Comparison of ENCODE assay signal across 8 cellular contexts in genomic region chr20:24991897-24992419, GRCh38. TPM values are rescaled to one million over a fixed set of nuclear protein-coding genes. Genes with fewer than 3 reads are reported as not detected.
DNase-seq lines count a peak whose midpoint lies in the region; ATAC-seq and TF ChIP-seq lines count a peak whose summit lies in the region.

No MANE protein-coding gene starts in this region.

- POLR2A ChIA-PET in CD8-positive, alpha-beta T cell (lab: Charles Lee): interaction anchor here (0.7 to 4.4 kb wide), 7 partner anchors 31 to 256 kb away, joined by 3 to 47 read pairs (median 3); partner anchors contain the start of genes ACSS1, ENTPD6 and PYGB

- H3K79me2 ChIP-seq in neural cell (replicated peaks; ENCODE audit: insufficient read depth, low read length): peaks cover 40% of the 10 kb centered on the region

- H3K4me1 Mint-ChIP-seq in CD8-positive, alpha-beta T cell (ENCODE audit: low read depth): peaks cover 72% of the 10 kb centered on the region
- H3K4me1 Mint-ChIP-seq in T-helper 2 cell treated with Interferon-gamma antibody and Interleukin-4, amounts not matched to agents 5 μg/mL and 100 μg/mL, for 36 hours (ENCODE audit: low read depth): peaks cover 40% of the 10 kb centered on the region

- peaks cover 27% of the 10 kb centered on the region for H3K36me3 Mint-ChIP-seq in CD8-positive, alpha-beta T cell
- peaks cover 12% of the 10 kb centered on the region for H3K36me3 Mint-ChIP-seq in T-helper 2 cell treated with Interferon-gamma antibody and Interleukin-4, amounts not matched to agents 5 μg/mL and 100 μg/mL, for 36 hours (ENCODE audit: low read depth)

- intact Hi-C loops in CD8-positive, alpha-beta T cell (cut with DNase I, micrococcal nuclease): loop anchor here (1.0 to 5.0 kb wide), 13 partner anchors 41 to 1640 kb away; partner anchors contain the start of genes ENTPD6 (in 2 of the 2), ABHD12 (in 1 of the 2), ACSS1 (in 1 of the 2) and CST7 (in 1 of the 2)
- intact Hi-C loops in esophagus muscularis mucosa (cut with DNase I): loop anchor here (5.0 to 10.0 kb wide), 4 partner anchors 205 to 400 kb away; partner anchors contain the start of genes ABHD12, ENTPD6 and PYGB

- no peaks in the 10 kb centered on the region for H3K9me3 ChIP-seq in CD8-positive, alpha-beta T cell (ENCODE audit: low read length)
- no peaks in the 10 kb centered on the region for H3K9me3 ChIP-seq in esophagus muscularis mucosa
- H3K9me3 ChIP-seq in neural cell (ENCODE audit: low read length): no peaks in the 10 kb centered on the region

- H3K9ac ChIP-seq in neural cell (ENCODE audit: low read length): peak overlapping the region; percentile 93

- CTCF ChIA-PET in CD8-positive, alpha-beta T cell (lab: Charles Lee): interaction anchor here (9.4 kb wide), 1 partner anchor 68 kb away, joined by 274 read pairs; the partner anchor contains the start of gene ACSS1

- peak; percentile 0 for TF ChIP-seq RAD21 in neural cell (conservative IDR thresholded peaks at IDR 0.05)

- no peaks in the 10 kb centered on the region for H3K9me2 ChIP-seq in neural cell (ENCODE audit: insufficient read depth, low read length)

- no peak for TF ChIP-seq POLR2A in esophagus muscularis mucosa (IDR thresholded peaks at IDR 0.05; ENCODE audit: low read depth)

- peaks cover 47% of the 10 kb centered on the region for H3K4me1 ChIP-seq in CD8-positive, alpha-beta T cell (ENCODE audit: insufficient read depth, low read length)
- peaks cover 44 to 73% (median 54%) of the 10 kb centered on the region in 4 donors for H3K4me1 ChIP-seq in esophagus muscularis mucosa

- peak overlapping the region; percentile 42 for H3K4me2 ChIP-seq in neural cell (ENCODE audit: low read length)

- no peaks in the 10 kb centered on the region for H3F3A ChIP-seq in neural cell (ENCODE audit: insufficient read depth, low read length, poor library complexity, severe bottlenecking)

- H3K27me3 Mint-ChIP-seq in CD8-positive, alpha-beta T cell (ENCODE audit: low read depth): no peaks in the 10 kb centered on the region
- peaks cover under 1% of the 10 kb centered on the region for H3K27me3 Mint-ChIP-seq in T-helper 2 cell treated with Interferon-gamma antibody and Interleukin-4, amounts not matched to agents 5 μg/mL and 100 μg/mL, for 36 hours (ENCODE audit: low read depth)

- H4K20me1 ChIP-seq in neural cell (ENCODE audit: insufficient read depth): no peaks in the 10 kb centered on the region

- peak overlapping the region; percentile 71 for H2AFZ ChIP-seq in neural cell (ENCODE audit: low read depth, low read length)

- no peaks in the 10 kb centered on the region for H3K36me3 ChIP-seq in CD8-positive, alpha-beta T cell (ENCODE audit: insufficient read depth, low read length)
- H3K36me3 ChIP-seq in esophagus muscularis mucosa: no peaks in the 10 kb centered on the region
- no peaks in the 10 kb centered on the region for H3K36me3 ChIP-seq in neural cell (ENCODE audit: insufficient read depth, low read length)

- ATAC-seq in CD8-positive, alpha-beta T cell: peak; percentile 8
- peak; percentile 16 for ATAC-seq in HG03280 (IDR thresholded peaks at IDR 0.05; ENCODE audit: unreplicated experiment)

- peak overlapping the region; percentile 91 for H3K4me3 ChIP-seq in CD8-positive, alpha-beta T cell (ENCODE audit: low read depth, low read length)
- H3K4me3 ChIP-seq in esophagus muscularis mucosa: peak overlapping the region; percentile 68 to 93 (median 82)
- peak overlapping the region; percentile 97 for H3K4me3 ChIP-seq in neural cell (ENCODE audit: low read length)

- TF ChIP-seq EP300 in esophagus muscularis mucosa (IDR thresholded peaks at IDR 0.05) (no peak), neural cell (conservative IDR thresholded peaks at IDR 0.05; ENCODE audit: poor library complexity, severe bottlenecking) (no peak)

- peak overlapping the region; percentile 94 for H3K27ac ChIP-seq in CD8-positive, alpha-beta T cell (ENCODE audit: low read depth, low read length)
- peak overlapping the region; percentile 88 to 95 (median 93) for H3K27ac ChIP-seq in esophagus muscularis mucosa (replicated peaks in 1 of 4)
- H3K27ac ChIP-seq in neural cell (ENCODE audit: low read length): peak overlapping the region; percentile 83

- H3K27ac Mint-ChIP-seq in CD8-positive, alpha-beta T cell: peak overlapping the region; percentile 97
- H3K27ac Mint-ChIP-seq in T-helper 2 cell treated with Interferon-gamma antibody and Interleukin-4, amounts not matched to agents 5 μg/mL and 100 μg/mL, for 36 hours: peak overlapping the region; percentile 89

- TF ChIP-seq CTCF in CD8-positive, alpha-beta T cell (IDR thresholded peaks at IDR 0.05): no peak
- TF ChIP-seq CTCF in esophagus muscularis mucosa (IDR thresholded peaks at IDR 0.05): no peak
- no peak for TF ChIP-seq CTCF in neural cell (IDR thresholded peaks at IDR 0.05; ENCODE audit: poor library complexity, severe bottlenecking)

- no peaks in the 10 kb centered on the region for H3K9me3 Mint-ChIP-seq in CD8-positive, alpha-beta T cell
- no peaks in the 10 kb centered on the region for H3K9me3 Mint-ChIP-seq in T-helper 2 cell treated with Interferon-gamma antibody and Interleukin-4, amounts not matched to agents 5 μg/mL and 100 μg/mL, for 36 hours

- no peaks in the 10 kb centered on the region for H3K27me3 ChIP-seq in CD8-positive, alpha-beta T cell (ENCODE audit: insufficient read depth, low read length)
- no peaks in the 10 kb centered on the region for H3K27me3 ChIP-seq in esophagus muscularis mucosa
- H3K27me3 ChIP-seq in neural cell (ENCODE audit: insufficient read depth, low read depth, low read length): no peaks in the 10 kb centered on the region

- under 1% methylated on average over 31 of the region's 32 CpGs for WGBS in esophagus muscularis mucosa

- H3K4me3 Mint-ChIP-seq in CD8-positive, alpha-beta T cell: peak overlapping the region; percentile 95
- peak overlapping the region; percentile 93 for H3K4me3 Mint-ChIP-seq in T-helper 2 cell treated with Interferon-gamma antibody and Interleukin-4, amounts not matched to agents 5 μg/mL and 100 μg/mL, for 36 hours

- DNase-seq in CD8-positive, alpha-beta T cell: peak in 2 of 7 experiments; percentile 8 to 21
- DNase-seq in GM19238 (ENCODE audit: insufficient read length, low spot score) (peak; percentile 9), esophagus muscularis mucosa (ENCODE audit: extremely low spot score) (no peak), ecto neural progenitor cell (ENCODE audit: low spot score) (no peak), activated gamma-delta T cell treated with Interleukin-2 at 50 U/mL for 16 hours (no peak)
- no peak for DNase-seq in T-helper 2 cell treated with Interferon-gamma antibody and Interleukin-4, amounts not matched to agents 5 μg/mL and 100 μg/mL, for 36 hours (ENCODE audit: low spot score)

TF ChIP-seq in neural cell, 6 proteins besides CTCF, POLR2A, EP300 and RAD21:
- no peak for TF ChIP-seq TAF1 (IDR thresholded peaks at IDR 0.05; ENCODE audit: low read depth)
- no peak for TF ChIP-seq SMC3 (conservative IDR thresholded peaks at IDR 0.05; ENCODE audit: poor library complexity)
- TF ChIP-seq POLR2AphosphoS5 (IDR thresholded peaks at IDR 0.05): no peak
- TF ChIP-seq REST (IDR thresholded peaks at IDR 0.05; ENCODE audit: borderline replicate concordance): no peak
- no peak for TF ChIP-seq EZH2 (IDR thresholded peaks at IDR 0.05; ENCODE audit: borderline replicate concordance, insufficient read depth, low read length, poor library complexity, severe bottlenecking)
- TF ChIP-seq MXI1 (conservative IDR thresholded peaks at IDR 0.05; ENCODE audit: poor library complexity, severe bottlenecking): no peak
TF ChIP-seq in neural cell: peak in this region for 0.

RNA-seq across cellular contexts. Expression of gene APMAP, which starts 0.6 kb away (rescaled TPM):
- total RNA-seq in CD8-positive, alpha-beta T cell: 10 to 100 TPM; 31.0 to 31.8 TPM
- 10 to 100 TPM; 21.6 to 35.6 (median 32.5) TPM for total RNA-seq in esophagus muscularis mucosa
- polyA plus RNA-seq in neural cell: 140 and 149 TPM in 2 replicates
- 74.3 and 77.3 TPM in 2 replicates for polyA minus RNA-seq in neural cell

RNA-seq across cellular contexts. Expression of gene CST7, which starts 42.9 kb away (rescaled TPM):
- 10 to 100 TPM; 53.3 to 54.6 TPM for total RNA-seq in CD8-positive, alpha-beta T cell
- 10 to 100 TPM in 1 of 4 donors, 1 to 10 TPM in 2, not detected in 1; 1.2 to 13.8 (median 1.5) TPM for total RNA-seq in esophagus muscularis mucosa
- polyA plus RNA-seq in neural cell: not detected in 2 replicates
- polyA minus RNA-seq in neural cell: not detected in 2 replicates
